1 cellular context compared by ENCODE assay signal in the genomic region with DNA sequence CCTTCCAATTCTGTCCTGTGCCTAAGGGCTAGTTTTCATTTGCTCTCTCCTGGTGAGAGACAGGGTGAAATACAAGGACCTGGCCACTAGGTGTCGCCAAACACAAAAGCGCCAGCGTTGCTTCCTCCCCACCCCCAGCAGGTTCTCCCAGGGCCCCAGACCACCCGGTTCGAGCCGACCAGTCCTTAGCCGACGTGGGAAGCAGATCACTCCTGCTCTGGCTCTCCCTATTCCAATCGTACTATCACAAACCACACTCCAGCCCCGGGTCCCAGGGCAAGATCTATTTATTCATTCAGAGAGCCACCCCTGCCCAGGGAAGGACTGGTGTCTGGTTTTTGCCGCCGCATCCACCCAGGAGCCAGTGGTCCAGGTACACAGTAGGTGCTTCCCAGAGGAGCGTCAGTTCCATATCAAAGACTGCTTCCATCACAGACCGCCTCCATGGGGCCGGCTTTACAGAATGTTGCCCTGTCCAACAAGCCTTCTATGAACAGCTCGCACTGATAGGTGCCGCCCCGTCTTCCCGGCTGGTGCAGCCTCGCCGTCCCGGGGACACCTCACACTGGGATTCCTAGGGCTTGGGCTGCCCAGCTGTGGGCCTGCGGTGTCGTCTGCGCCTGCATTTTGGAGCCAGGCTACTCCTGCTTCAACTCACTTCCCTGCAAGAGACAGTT.
A peak's percentile ranks its signal among the peaks of the same experiment; 100 is the strongest.
TF ChIP-seq lines count a peak whose summit lies in the region.

No MANE protein-coding gene starts in this region.

TF ChIP-seq in endothelial cell of umbilical vein, 7 proteins besides CTCF, POLR2A, EP300 and RAD21:
- peak; percentile 31 for TF ChIP-seq POLR2AphosphoS5 (IDR thresholded peaks at IDR 0.05; ENCODE audit: insufficient read depth, low read depth, low read length)
- no peak for TF ChIP-seq JUN (IDR thresholded peaks at IDR 0.05; ENCODE audit: borderline replicate concordance, insufficient read depth, insufficient read length, low read depth)
TF ChIP-seq in endothelial cell of umbilical vein: peak in this region for 1.
